Comparison of ENCODE assay signal across 18 cellular contexts in genomic region chr21:35619184-35619583, GRCh38.
DNase-seq lines count a peak whose midpoint lies in the region; ATAC-seq and TF ChIP-seq lines count a peak whose summit lies in the region.
"Had no signal": no experiment of that assay in that cellular context is flagged by ENCODE, and none has a peak within 500 bp of the region (broad histone marks: within the 10 kb centered on the region; RNA-seq: fewer than 3 reads in every experiment).

No MANE protein-coding gene starts in this region.

- H3K79me1 ChIP-seq in mesenchymal stem cell (replicated peaks; ENCODE audit: low read length, poor library complexity, severe bottlenecking) = no peaks in the 10 kb centered on the region

- H3K4ac ChIP-seq in mesenchymal stem cell (ENCODE audit: low read depth in 1 of 2, low read length in 2 of 2) = no peak overlapping the region

- H3K27ac Mint-ChIP-seq in activated CD8-positive, alpha-beta T cell treated with anti-CD3 and anti-CD28 coated beads for 36 hours = no peak overlapping the region
- H3K27ac Mint-ChIP-seq: nephron progenitor cell; stimulated activated naive CD8-positive, alpha-beta T cell treated with anti-CD3 and anti-CD28 coated beads, Interleukin-15, amount 100 ng/mL, for 72 hours; T-helper 17 cell had no signal

- no peak for TF ChIP-seq CTCF in mammary epithelial cell (conservative IDR thresholded peaks at IDR 0.05 in 1 of 2, IDR thresholded peaks at IDR 0.05 in 1 of 2; ENCODE audit: extremely low read depth in 1 of 2, insufficient read depth in 1 of 2, low read depth in 1 of 2, low read length in 2 of 2)
- TF ChIP-seq CTCF in activated CD8-positive, alpha-beta T cell treated with anti-CD3 and anti-CD28 coated beads for 36 hours (IDR thresholded peaks at IDR 0.05) = no peak

- no peak overlapping the region for H2BK12ac ChIP-seq in mesenchymal stem cell (ENCODE audit: low read length in 2 of 2)

- H2BK15ac ChIP-seq in mesenchymal stem cell (ENCODE audit: low read depth, poor library complexity, severe bottlenecking) = no peak overlapping the region

- no peak for ATAC-seq in HG03108 (IDR thresholded peaks at IDR 0.05; ENCODE audit: unreplicated experiment)
- no peak for ATAC-seq in activated CD8-positive, alpha-beta T cell treated with anti-CD3 and anti-CD28 coated beads for 36 hours
- ATAC-seq: stimulated activated naive CD8-positive, alpha-beta T cell treated with anti-CD3 and anti-CD28 coated beads, Interleukin-15, amount 100 ng/mL, for 72 hours; T-helper 17 cell had no signal

- H3K4me2 ChIP-seq in mammary epithelial cell (ENCODE audit: insufficient read depth, low read depth, low read length) = no peak overlapping the region
- H3K4me2 ChIP-seq in mesenchymal stem cell (ENCODE audit: low read length, poor library complexity, severe bottlenecking) = no peak overlapping the region

- CTCF ChIA-PET in mammary epithelial cell (lab: Charles Lee; ENCODE audit: low non-redundant PET) = no interaction called here
- CTCF ChIA-PET in activated CD8-positive, alpha-beta T cell treated with anti-CD3 and anti-CD28 coated beads for 36 hours (lab: Charles Lee) = no interaction called here

- WGBS in mammary epithelial cell (ENCODE audit: low coverage, missing lambda C conversion rate) = 100% methylated on average over 2 of the region's 2 CpGs
- 49% methylated on average over 2 of the region's 2 CpGs for WGBS in mesenchymal stem cell

- H3K14ac ChIP-seq in mesenchymal stem cell (ENCODE audit: low read length in 2 of 2) = no peak overlapping the region

- H3K27me3 Mint-ChIP-seq in activated CD8-positive, alpha-beta T cell treated with anti-CD3 and anti-CD28 coated beads for 36 hours = peaks cover 1% of the 10 kb centered on the region
- H3K27me3 Mint-ChIP-seq: stimulated activated naive CD8-positive, alpha-beta T cell treated with anti-CD3 and anti-CD28 coated beads, Interleukin-15, amount 100 ng/mL, for 72 hours had no signal

- H3K9me3 ChIP-seq in mammary epithelial cell (replicated peaks; ENCODE audit: insufficient read depth, low read length) = no peaks in the 10 kb centered on the region
- H3K9me3 ChIP-seq in mesenchymal stem cell (ENCODE audit: control insufficient read depth, low read length) = no peaks in the 10 kb centered on the region
- H3K9me3 ChIP-seq: Peyer's patch, sigmoid colon had no signal

- H3K27me3 ChIP-seq in mammary epithelial cell (ENCODE audit: insufficient read depth, low read length) = no peaks in the 10 kb centered on the region
- H3K27me3 ChIP-seq in mesenchymal stem cell (ENCODE audit: control insufficient read depth in 1 of 2, insufficient read depth in 1 of 2, low read length in 2 of 2) = no peaks in the 10 kb centered on the region
- H3K27me3 ChIP-seq: Peyer's patch, sigmoid colon had no signal

- no TSS peak for BruUV-seq in mammary epithelial cell (replicated peaks; lab: Mats Ljungman, UMichigan)

- no peaks in the 10 kb centered on the region for H4K20me1 ChIP-seq in mammary epithelial cell (ENCODE audit: insufficient read depth, low read length)

- H4K8ac ChIP-seq in mesenchymal stem cell (ENCODE audit: low read length) = no peak overlapping the region

- H3K23ac ChIP-seq in mesenchymal stem cell (ENCODE audit: low read length in 2 of 2) = no peak overlapping the region

- no peaks in the 10 kb centered on the region for H3K9me3 Mint-ChIP-seq in activated CD8-positive, alpha-beta T cell treated with anti-CD3 and anti-CD28 coated beads for 36 hours
- H3K9me3 Mint-ChIP-seq: CD4-positive, alpha-beta memory T cell; stimulated activated naive CD8-positive, alpha-beta T cell treated with anti-CD3 and anti-CD28 coated beads, Interleukin-15, amount 100 ng/mL, for 72 hours had no signal

- intact Hi-C loops in mammary epithelial cell (cut with micrococcal nuclease) = loop anchor here (5.0 to 10.0 kb wide), 5 partner anchors 184 to 804 kb away; no protein-coding TSS in a partner anchor
- intact Hi-C loops in activated CD8-positive, alpha-beta T cell treated with anti-CD3 and anti-CD28 coated beads for 36 hours (cut with micrococcal nuclease) = no loop called here

- H2AFZ ChIP-seq in mammary epithelial cell (ENCODE audit: low read depth, low read length) (peak overlapping the region; percentile 11), mesenchymal stem cell (ENCODE audit: low read depth, low read length) (no peak overlapping the region)

- H3K18ac ChIP-seq in mesenchymal stem cell (ENCODE audit: low read depth in 1 of 2, low read length in 2 of 2) = no peak overlapping the region

- DNase-seq in Daoy (ENCODE audit: low read depth) = peak; percentile 87
- peak; percentile 96 for DNase-seq in M059J (ENCODE audit: low read depth)
- peak; percentile 82 for DNase-seq in mammary epithelial cell
- DNase-seq in mesenchymal stem cell = peak; percentile 71
- DNase-seq in AML-193 (lab: John Stamatoyannopoulos, UW) = no peak
- no peak for DNase-seq in activated CD8-positive, alpha-beta T cell treated with anti-CD3 and anti-CD28 coated beads for 36 hours
- no peak for DNase-seq in NK-92 treated with Interleukin-12 subunit alpha and Interleukin-12 subunit beta, amount 100 ng/mL, for 24 hours (lab: John Stamatoyannopoulos, UW)
- DNase-seq: activated CD4-positive, alpha-beta T cell treated with anti-CD3 and anti-CD28 coated beads, Interleukin-2, amount 50 U/mL, for 4 hours; CD4-positive, alpha-beta memory T cell; hippocampal formation; NCI-H1105 treated with DMSO at 0.1 percent for 48 hours; NCI-H510A treated with DMSO at 0.1 percent for 48 hours; nephron progenitor cell; Peyer's patch; sigmoid colon; stimulated activated naive CD8-positive, alpha-beta T cell treated with anti-CD3 and anti-CD28 coated beads, Interleukin-15, amount 100 ng/mL, for 72 hours; T-helper 17 cell had no signal

- no peak overlapping the region for H3K9ac ChIP-seq in mammary epithelial cell (ENCODE audit: insufficient read depth, low read length)
- H3K9ac ChIP-seq in mesenchymal stem cell (ENCODE audit: low read length) = peak overlapping the region; percentile 20

- peaks cover 2% of the 10 kb centered on the region for H3K4me1 Mint-ChIP-seq in activated CD8-positive, alpha-beta T cell treated with anti-CD3 and anti-CD28 coated beads for 36 hours (ENCODE audit: low read depth)
- H3K4me1 Mint-ChIP-seq: CD4-positive, alpha-beta memory T cell; stimulated activated naive CD8-positive, alpha-beta T cell treated with anti-CD3 and anti-CD28 coated beads, Interleukin-15, amount 100 ng/mL, for 72 hours; T-helper 17 cell had no signal

- dilution Hi-C loops in mammary epithelial cell (cut with HindIII; ENCODE audit: low sequenced_read_pairs) = no loop called here

- H3K79me2 ChIP-seq in mammary epithelial cell (ENCODE audit: insufficient read depth, low read length) = no peaks in the 10 kb centered on the region

- no peak overlapping the region for H2AK5ac ChIP-seq in mesenchymal stem cell (ENCODE audit: low read length, severe bottlenecking)

- H3K27ac ChIP-seq in mammary epithelial cell (ENCODE audit: insufficient read depth, low read depth, low read length) (peak overlapping the region; percentile 16), mesenchymal stem cell (ENCODE audit: low read length, poor library complexity, severe bottlenecking) (no peak overlapping the region)
- H3K27ac ChIP-seq: Peyer's patch, sigmoid colon had no signal

- no peak overlapping the region for H4K91ac ChIP-seq in mesenchymal stem cell (ENCODE audit: low read length)

- H3K4me3 ChIP-seq in mammary epithelial cell (replicated peaks in 1 of 3; ENCODE audit: insufficient read depth in 1 of 3, low read depth in 2 of 3, low read length in 3 of 3) (no peak overlapping the region), mesenchymal stem cell (ENCODE audit: insufficient read depth in 1 of 2, low read depth in 1 of 2, low read length in 2 of 2) (no peak overlapping the region)
- H3K4me3 ChIP-seq: Peyer's patch, sigmoid colon had no signal

- in situ Hi-C loops in mammary epithelial cell (cut with MboI; ENCODE audit: low sequenced_read_pairs in 2 of 2) = loop anchor here in 1 of 2 donors (25.0 kb wide), 2 partner anchors 207 to 732 kb away; no protein-coding TSS in a partner anchor

- no peak overlapping the region for H3K4me3 Mint-ChIP-seq in activated CD8-positive, alpha-beta T cell treated with anti-CD3 and anti-CD28 coated beads for 36 hours
- H3K4me3 Mint-ChIP-seq: CD4-positive, alpha-beta memory T cell; nephron progenitor cell; stimulated activated naive CD8-positive, alpha-beta T cell treated with anti-CD3 and anti-CD28 coated beads, Interleukin-15, amount 100 ng/mL, for 72 hours; T-helper 17 cell had no signal

- H3K36me3 ChIP-seq in mammary epithelial cell (ENCODE audit: insufficient read depth, low read length) (no peaks in the 10 kb centered on the region), mesenchymal stem cell (ENCODE audit: control insufficient read depth in 1 of 2, insufficient read depth in 2 of 2, low read depth in 1 of 2, low read length in 2 of 2) (no peaks in the 10 kb centered on the region)
- H3K36me3 ChIP-seq: Peyer's patch, sigmoid colon had no signal

- no peak overlapping the region for H2BK5ac ChIP-seq in mesenchymal stem cell (ENCODE audit: low read depth, low read length, poor library complexity, severe bottlenecking)

- H3K4me1 ChIP-seq in mammary epithelial cell (ENCODE audit: insufficient read depth, low read length) (peaks cover 26% of the 10 kb centered on the region), mesenchymal stem cell (ENCODE audit: control insufficient read depth, insufficient read depth, low read depth, low read length) (no peaks in the 10 kb centered on the region)
- H3K4me1 ChIP-seq: Peyer's patch, sigmoid colon had no signal

- POLR2A ChIA-PET in activated CD8-positive, alpha-beta T cell treated with anti-CD3 and anti-CD28 coated beads for 36 hours (lab: Charles Lee) = no interaction called here

- H3K36me3 Mint-ChIP-seq in activated CD8-positive, alpha-beta T cell treated with anti-CD3 and anti-CD28 coated beads for 36 hours (ENCODE audit: low read depth) = no peaks in the 10 kb centered on the region
- H3K36me3 Mint-ChIP-seq: CD4-positive, alpha-beta memory T cell had no signal

- H2BK120ac ChIP-seq in mesenchymal stem cell (ENCODE audit: low read depth, low read length) = no peak overlapping the region

Comparison
In these comparisons a context has a peak if more than half of its experiments do, and no peak if none do; other contexts are left out.
1. DNase-seq: peak in Daoy (single experiment), M059J (single experiment), mammary epithelial cell (single experiment) and mesenchymal stem cell (single experiment); none in AML-193 (0 of 2), activated CD8-positive, alpha-beta T cell treated with anti-CD3 and anti-CD28 coated beads for 36 hours (single experiment) and NK-92 treated with Interleukin-12 subunit alpha and Interleukin-12 subunit beta, amount 100 ng/mL, for 24 hours (single experiment).